In the genomic region with DNA sequence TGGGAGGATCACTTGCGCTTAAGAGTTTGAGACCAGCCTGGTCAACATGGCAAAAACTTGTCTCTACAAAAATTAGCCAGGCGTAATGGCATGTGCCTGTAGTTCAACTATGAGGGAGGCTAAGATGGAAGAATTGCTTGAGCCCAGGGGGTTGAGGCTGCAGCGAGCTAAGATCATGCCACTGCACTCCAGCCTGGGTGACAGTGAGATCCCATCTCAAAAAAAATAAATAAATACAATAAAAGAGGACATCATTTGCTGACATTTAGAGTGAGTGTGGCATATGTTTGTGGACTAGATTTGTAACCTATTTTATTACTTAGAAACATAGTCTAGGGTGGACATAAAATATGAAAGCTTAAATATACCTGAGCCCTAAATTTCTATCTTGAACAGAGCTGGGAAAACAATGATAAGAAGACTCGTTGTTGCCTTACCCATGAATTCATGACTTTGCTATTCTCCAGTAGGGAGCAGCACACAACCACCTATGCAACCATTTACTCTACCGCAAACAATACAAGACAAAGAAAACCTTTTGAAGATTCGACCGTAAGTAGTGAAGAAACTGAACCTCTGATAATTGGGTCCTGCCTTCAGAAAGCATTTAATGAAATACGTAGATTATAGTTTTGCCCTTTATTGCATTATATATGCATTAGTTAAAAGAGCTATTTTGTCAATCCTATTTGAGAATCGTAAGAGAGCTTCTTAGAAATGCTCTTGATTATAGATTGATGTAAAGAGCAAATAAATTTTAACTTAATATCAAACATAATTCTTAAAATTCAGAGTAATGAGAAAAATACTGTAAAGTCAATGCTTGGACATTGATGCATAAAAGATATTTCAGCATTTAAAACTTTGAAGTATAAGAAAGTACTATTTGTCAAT, we compare ENCODE assay signal across 8 cellular contexts.
DNase-seq lines count a peak whose midpoint lies in the region; ATAC-seq and TF ChIP-seq lines count a peak whose summit lies in the region.

No MANE protein-coding gene starts in this region.

- no peaks in the 10 kb centered on the region for H3K9me3 Mint-ChIP-seq in stimulated activated naive B cell treated with anti-CD40 and anti-IgM and Interleukin-4, amounts not matched to agents 10 μg/mL and 1 μg/mL and 100 μg/mL, for 72 hours

- H3K4me3 Mint-ChIP-seq in stimulated activated naive B cell treated with anti-CD40 and anti-IgM and Interleukin-4, amounts not matched to agents 10 μg/mL and 1 μg/mL and 100 μg/mL, for 72 hours: no peak overlapping the region

- TF ChIP-seq CTCF in WI38 (IDR thresholded peaks at IDR 0.05; ENCODE audit: low read depth, low read length): peak; percentile 43; the same call in 1 of the 2 replicates

- in situ Hi-C loops in ACHN (cut with HindIII; ENCODE audit: low pct_ligation_motif_present, low pct_unique_long_range_greater_than_20kb, low sequenced_read_pairs): loop anchor here (25.0 kb wide), 1 partner anchor 234 kb away; no protein-coding TSS in a partner anchor

- DNase-seq in ACHN: peak; percentile 81
- peak; percentile 14 for DNase-seq in NCI-H1694 treated with DMSO at 0.1 percent for 48 hours (lab: John Stamatoyannopoulos, UW)
- peak; percentile 22 for DNase-seq in hepatic stellate cell (ENCODE audit: low spot score)
- DNase-seq in stimulated activated naive B cell treated with anti-CD40 and anti-IgM and Interleukin-4, amounts not matched to agents 10 μg/mL and 1 μg/mL and 100 μg/mL, for 72 hours: no peak
- no peak for DNase-seq in GM19240 (ENCODE audit: insufficient read length, low spot score)
- no peak for DNase-seq in stimulated activated CD4-positive, alpha-beta T cell treated with anti-CD3 and anti-CD28 coated beads, Interleukin-12 subunit alpha, Interleukin-12 subunit beta, amount 100 ng/mL, for 4 hours

- no peaks in the 10 kb centered on the region for H3K4me1 Mint-ChIP-seq in stimulated activated naive B cell treated with anti-CD40 and anti-IgM and Interleukin-4, amounts not matched to agents 10 μg/mL and 1 μg/mL and 100 μg/mL, for 72 hours

- no peaks in the 10 kb centered on the region for H3K36me3 Mint-ChIP-seq in stimulated activated naive B cell treated with anti-CD40 and anti-IgM and Interleukin-4, amounts not matched to agents 10 μg/mL and 1 μg/mL and 100 μg/mL, for 72 hours

- ATAC-seq in GM18868 (IDR thresholded peaks at IDR 0.05; ENCODE audit: unreplicated experiment): peak; percentile 68
- peak; percentile 64 to 65 for ATAC-seq in stimulated activated naive B cell treated with anti-CD40 and anti-IgM and Interleukin-4, amounts not matched to agents 10 μg/mL and 1 μg/mL and 100 μg/mL, for 72 hours (replicated peaks)

- no peaks in the 10 kb centered on the region for H3K27me3 Mint-ChIP-seq in stimulated activated naive B cell treated with anti-CD40 and anti-IgM and Interleukin-4, amounts not matched to agents 10 μg/mL and 1 μg/mL and 100 μg/mL, for 72 hours

- no peak overlapping the region for H3K27ac Mint-ChIP-seq in stimulated activated naive B cell treated with anti-CD40 and anti-IgM and Interleukin-4, amounts not matched to agents 10 μg/mL and 1 μg/mL and 100 μg/mL, for 72 hours

- H3K4me3 ChIP-seq in WI38 (ENCODE audit: low read depth, low read length): no peak overlapping the region

Comparison
In these comparisons a context has a peak if more than half of its experiments do, and no peak if none do; other contexts are left out.
1. DNase-seq: peak in ACHN (single experiment), NCI-H1694 treated with DMSO at 0.1 percent for 48 hours (single experiment) and hepatic stellate cell (single experiment); none in stimulated activated naive B cell treated with anti-CD40 and anti-IgM and Interleukin-4, amounts not matched to agents 10 μg/mL and 1 μg/mL and 100 μg/mL, for 72 hours (single experiment), GM19240 (single experiment) and stimulated activated CD4-positive, alpha-beta T cell treated with anti-CD3 and anti-CD28 coated beads, Interleukin-12 subunit alpha, Interleukin-12 subunit beta, amount 100 ng/mL, for 4 hours (single experiment).